Comparison of ENCODE assay signal across 1 cellular context in the genomic region with DNA sequence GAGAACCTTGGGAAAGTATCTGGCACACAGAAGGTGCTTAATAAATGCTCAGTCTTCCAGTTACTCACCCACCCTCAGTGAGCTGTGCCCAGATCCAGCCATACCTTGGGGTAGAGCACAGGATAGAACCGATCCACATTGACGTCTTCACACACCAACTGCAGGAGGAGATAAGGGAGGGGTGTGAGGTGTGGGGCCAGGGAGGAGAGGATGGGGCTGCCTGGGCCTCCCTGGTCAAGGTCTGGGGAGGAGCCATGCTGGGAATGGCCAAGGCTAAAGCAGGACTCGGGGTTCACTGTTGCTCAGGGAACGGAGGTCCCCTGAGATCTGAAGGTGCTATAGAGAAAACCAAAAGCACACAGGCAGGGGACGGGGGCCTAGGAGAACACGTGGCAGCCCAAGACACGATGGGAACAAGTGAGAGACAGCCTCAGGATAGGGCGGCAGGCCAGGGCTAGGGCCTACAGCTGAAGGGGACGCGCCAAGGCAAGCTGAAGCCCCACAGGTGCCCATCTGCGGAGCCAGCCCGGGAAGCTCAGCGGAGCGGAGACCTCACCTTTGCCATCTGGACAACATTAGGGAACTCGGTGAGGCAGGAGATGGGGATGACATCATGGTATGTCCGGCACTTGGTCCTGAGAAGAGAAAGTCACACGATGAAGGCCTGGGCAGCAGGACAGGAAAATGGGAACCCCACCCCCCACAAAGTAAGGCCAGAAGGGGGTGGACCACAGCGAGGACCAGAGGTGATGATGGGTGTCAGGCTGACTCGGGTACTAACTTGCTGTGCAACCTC.
A peak's percentile ranks its signal among the peaks of the same experiment; 100 is the strongest.
TF ChIP-seq lines count a peak whose summit lies in the region.

No MANE protein-coding gene starts in this region.

TF ChIP-seq in K562, 482 proteins besides CTCF, POLR2A, EP300 and RAD21 (continued from another document):
- TF ChIP-seq, protein P1, sequence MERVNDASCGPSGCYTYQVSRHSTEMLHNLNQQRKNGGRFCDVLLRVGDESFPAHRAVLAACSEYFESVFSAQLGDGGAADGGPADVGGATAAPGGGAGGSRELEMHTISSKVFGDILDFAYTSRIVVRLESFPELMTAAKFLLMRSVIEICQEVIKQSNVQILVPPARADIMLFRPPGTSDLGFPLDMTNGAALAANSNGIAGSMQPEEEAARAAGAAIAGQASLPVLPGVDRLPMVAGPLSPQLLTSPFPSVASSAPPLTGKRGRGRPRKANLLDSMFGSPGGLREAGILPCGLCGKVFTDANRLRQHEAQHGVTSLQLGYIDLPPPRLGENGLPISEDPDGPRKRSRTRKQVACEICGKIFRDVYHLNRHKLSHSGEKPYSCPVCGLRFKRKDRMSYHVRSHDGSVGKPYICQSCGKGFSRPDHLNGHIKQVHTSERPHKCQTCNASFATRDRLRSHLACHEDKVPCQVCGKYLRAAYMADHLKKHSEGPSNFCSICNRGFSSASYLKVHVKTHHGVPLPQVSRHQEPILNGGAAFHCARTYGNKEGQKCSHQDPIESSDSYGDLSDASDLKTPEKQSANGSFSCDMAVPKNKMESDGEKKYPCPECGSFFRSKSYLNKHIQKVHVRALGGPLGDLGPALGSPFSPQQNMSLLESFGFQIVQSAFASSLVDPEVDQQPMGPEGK (CRISPR knock-in tag; IDR thresholded peaks at IDR 0.05; ENCODE audit: borderline replicate concordance) = no peak
- TF ChIP-seq HNRNPLL (IDR thresholded peaks at IDR 0.05; ENCODE audit: low read depth, low read length, poor library complexity, severe bottlenecking) = no peak
- no peak for TF ChIP-seq THAP7 (CRISPR knock-in tag; IDR thresholded peaks at IDR 0.05)
- TF ChIP-seq FUS (optimal IDR thresholded peaks at IDR 0.05; ENCODE audit: low read depth, low read length) = no peak
- no peak for TF ChIP-seq CUX1 (CRISPR knock-in tag; IDR thresholded peaks at IDR 0.05)
- peak; percentile 79 for TF ChIP-seq POLR2AphosphoS5 (IDR thresholded peaks at IDR 0.05; ENCODE audit: control insufficient read depth, insufficient read depth, low read depth, low read length)
- no peak for TF ChIP-seq ZNF778 (CRISPR knock-in tag; IDR thresholded peaks at IDR 0.05)
- no peak for TF ChIP-seq PRPF4 (IDR thresholded peaks at IDR 0.05; ENCODE audit: insufficient read depth, low read depth, low read length, poor library complexity, severe bottlenecking)
- no peak for TF ChIP-seq FOXM1 (IDR thresholded peaks at IDR 0.05; ENCODE audit: low read depth)
- TF ChIP-seq FOXM1 (CRISPR knock-in tag; IDR thresholded peaks at IDR 0.05; ENCODE audit: low read depth) = no peak
- TF ChIP-seq, protein P2, sequence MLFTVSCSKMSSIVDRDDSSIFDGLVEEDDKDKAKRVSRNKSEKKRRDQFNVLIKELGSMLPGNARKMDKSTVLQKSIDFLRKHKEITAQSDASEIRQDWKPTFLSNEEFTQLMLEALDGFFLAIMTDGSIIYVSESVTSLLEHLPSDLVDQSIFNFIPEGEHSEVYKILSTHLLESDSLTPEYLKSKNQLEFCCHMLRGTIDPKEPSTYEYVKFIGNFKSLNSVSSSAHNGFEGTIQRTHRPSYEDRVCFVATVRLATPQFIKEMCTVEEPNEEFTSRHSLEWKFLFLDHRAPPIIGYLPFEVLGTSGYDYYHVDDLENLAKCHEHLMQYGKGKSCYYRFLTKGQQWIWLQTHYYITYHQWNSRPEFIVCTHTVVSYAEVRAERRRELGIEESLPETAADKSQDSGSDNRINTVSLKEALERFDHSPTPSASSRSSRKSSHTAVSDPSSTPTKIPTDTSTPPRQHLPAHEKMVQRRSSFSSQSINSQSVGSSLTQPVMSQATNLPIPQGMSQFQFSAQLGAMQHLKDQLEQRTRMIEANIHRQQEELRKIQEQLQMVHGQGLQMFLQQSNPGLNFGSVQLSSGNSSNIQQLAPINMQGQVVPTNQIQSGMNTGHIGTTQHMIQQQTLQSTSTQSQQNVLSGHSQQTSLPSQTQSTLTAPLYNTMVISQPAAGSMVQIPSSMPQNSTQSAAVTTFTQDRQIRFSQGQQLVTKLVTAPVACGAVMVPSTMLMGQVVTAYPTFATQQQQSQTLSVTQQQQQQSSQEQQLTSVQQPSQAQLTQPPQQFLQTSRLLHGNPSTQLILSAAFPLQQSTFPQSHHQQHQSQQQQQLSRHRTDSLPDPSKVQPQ (CRISPR knock-in tag; IDR thresholded peaks at IDR 0.05; ENCODE audit: borderline replicate concordance) = no peak
- no peak for TF ChIP-seq CEBPB (tag; IDR thresholded peaks at IDR 0.05)
- 0 out of 2 replicates have a peak, but pooled peaks have one; percentile 29 for TF ChIP-seq SMAD3 (CRISPR knock-in tag; conservative IDR thresholded peaks at IDR 0.05)
- peak; percentile 45 for TF ChIP-seq NEUROD1 (IDR thresholded peaks at IDR 0.05; ENCODE audit: borderline replicate concordance, low read depth, low read length, partially characterized antibody)
- peak; percentile 93 for TF ChIP-seq CREM (IDR thresholded peaks at IDR 0.05; ENCODE audit: low read depth)
- TF ChIP-seq KDM4B (IDR thresholded peaks at IDR 0.05; ENCODE audit: borderline replicate concordance in 2 of 2, low read depth in 1 of 2) = peak in 1 of 2 experiments; percentile 64; a peak in 1 of 4 replicates
- TF ChIP-seq HNRNPH1 (optimal IDR thresholded peaks at IDR 0.05; ENCODE audit: low read depth, low read length) = no peak
- TF ChIP-seq, protein P3, sequence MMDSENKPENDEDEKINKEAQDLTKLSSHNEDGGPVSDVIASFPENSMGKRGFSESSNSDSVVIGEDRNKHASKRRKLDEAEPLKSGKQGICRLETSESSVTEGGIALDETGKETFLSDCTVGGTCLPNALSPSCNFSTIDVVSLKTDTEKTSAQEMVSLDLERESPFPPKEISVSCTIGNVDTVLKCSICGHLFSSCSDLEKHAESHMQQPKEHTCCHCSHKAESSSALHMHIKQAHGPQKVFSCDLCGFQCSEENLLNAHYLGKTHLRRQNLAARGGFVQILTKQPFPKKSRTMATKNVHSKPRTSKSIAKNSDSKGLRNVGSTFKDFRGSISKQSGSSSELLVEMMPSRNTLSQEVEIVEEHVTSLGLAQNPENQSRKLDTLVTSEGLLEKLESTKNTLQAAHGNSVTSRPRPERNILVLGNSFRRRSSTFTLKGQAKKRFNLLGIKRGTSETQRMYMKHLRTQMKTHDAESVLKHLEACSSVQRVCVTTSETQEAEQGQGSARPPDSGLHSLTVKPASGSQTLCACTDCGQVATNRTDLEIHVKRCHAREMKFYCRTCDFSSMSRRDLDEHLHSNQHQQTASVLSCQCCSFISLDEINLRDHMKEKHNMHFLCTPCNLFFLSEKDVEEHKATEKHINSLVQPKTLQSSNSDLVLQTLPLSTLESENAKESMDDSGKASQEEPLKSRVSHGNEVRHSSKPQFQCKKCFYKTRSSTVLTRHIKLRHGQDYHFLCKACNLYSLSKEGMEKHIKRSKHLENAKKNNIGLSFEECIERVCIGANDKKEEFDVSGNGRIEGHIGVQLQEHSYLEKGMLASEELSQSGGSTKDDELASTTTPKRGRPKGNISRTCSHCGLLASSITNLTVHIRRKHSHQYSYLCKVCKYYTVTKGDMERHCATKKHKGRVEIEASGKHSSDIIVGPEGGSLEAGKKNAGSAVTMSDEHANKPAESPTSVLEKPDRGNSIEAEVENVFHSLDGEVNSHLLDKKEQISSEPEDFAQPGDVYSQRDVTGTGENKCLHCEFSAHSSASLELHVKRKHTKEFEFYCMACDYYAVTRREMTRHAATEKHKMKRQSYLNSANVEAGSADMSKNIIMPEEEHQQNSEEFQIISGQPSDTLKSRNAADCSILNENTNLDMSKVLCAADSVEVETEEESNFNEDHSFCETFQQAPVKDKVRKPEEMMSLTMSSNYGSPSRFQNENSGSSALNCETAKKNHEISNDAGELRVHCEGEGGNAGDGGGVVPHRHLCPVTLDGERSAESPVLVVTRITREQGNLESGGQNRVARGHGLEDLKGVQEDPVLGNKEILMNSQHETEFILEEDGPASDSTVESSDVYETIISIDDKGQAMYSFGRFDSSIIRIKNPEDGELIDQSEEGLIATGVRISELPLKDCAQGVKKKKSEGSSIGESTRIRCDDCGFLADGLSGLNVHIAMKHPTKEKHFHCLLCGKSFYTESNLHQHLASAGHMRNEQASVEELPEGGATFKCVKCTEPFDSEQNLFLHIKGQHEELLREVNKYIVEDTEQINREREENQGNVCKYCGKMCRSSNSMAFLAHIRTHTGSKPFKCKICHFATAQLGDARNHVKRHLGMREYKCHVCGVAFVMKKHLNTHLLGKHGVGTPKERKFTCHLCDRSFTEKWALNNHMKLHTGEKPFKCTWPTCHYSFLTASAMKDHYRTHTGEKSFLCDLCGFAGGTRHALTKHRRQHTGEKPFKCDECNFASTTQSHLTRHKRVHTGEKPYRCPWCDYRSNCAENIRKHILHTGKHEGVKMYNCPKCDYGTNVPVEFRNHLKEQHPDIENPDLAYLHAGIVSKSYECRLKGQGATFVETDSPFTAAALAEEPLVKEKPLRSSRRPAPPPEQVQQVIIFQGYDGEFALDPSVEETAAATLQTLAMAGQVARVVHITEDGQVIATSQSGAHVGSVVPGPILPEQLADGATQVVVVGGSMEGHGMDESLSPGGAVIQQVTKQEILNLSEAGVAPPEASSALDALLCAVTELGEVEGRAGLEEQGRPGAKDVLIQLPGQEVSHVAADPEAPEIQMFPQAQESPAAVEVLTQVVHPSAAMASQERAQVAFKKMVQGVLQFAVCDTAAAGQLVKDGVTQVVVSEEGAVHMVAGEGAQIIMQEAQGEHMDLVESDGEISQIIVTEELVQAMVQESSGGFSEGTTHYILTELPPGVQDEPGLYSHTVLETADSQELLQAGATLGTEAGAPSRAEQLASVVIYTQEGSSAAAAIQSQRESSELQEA (IDR thresholded peaks at IDR 0.05; ENCODE audit: low read depth) = no peak
- no peak for TF ChIP-seq MEF2A (IDR thresholded peaks at IDR 0.05; ENCODE audit: control insufficient read depth, low read depth, low read length)
- TF ChIP-seq GATAD2A (IDR thresholded peaks at IDR 0.05) = peak; percentile 79; the same call in 1 of the 2 replicates
- TF ChIP-seq TEAD4 (IDR thresholded peaks at IDR 0.05; ENCODE audit: low read length) = peak; percentile 75
- TF ChIP-seq TEAD4 (CRISPR knock-in tag; IDR thresholded peaks at IDR 0.05; ENCODE audit: borderline replicate concordance) = no peak
- TF ChIP-seq, protein P4, sequence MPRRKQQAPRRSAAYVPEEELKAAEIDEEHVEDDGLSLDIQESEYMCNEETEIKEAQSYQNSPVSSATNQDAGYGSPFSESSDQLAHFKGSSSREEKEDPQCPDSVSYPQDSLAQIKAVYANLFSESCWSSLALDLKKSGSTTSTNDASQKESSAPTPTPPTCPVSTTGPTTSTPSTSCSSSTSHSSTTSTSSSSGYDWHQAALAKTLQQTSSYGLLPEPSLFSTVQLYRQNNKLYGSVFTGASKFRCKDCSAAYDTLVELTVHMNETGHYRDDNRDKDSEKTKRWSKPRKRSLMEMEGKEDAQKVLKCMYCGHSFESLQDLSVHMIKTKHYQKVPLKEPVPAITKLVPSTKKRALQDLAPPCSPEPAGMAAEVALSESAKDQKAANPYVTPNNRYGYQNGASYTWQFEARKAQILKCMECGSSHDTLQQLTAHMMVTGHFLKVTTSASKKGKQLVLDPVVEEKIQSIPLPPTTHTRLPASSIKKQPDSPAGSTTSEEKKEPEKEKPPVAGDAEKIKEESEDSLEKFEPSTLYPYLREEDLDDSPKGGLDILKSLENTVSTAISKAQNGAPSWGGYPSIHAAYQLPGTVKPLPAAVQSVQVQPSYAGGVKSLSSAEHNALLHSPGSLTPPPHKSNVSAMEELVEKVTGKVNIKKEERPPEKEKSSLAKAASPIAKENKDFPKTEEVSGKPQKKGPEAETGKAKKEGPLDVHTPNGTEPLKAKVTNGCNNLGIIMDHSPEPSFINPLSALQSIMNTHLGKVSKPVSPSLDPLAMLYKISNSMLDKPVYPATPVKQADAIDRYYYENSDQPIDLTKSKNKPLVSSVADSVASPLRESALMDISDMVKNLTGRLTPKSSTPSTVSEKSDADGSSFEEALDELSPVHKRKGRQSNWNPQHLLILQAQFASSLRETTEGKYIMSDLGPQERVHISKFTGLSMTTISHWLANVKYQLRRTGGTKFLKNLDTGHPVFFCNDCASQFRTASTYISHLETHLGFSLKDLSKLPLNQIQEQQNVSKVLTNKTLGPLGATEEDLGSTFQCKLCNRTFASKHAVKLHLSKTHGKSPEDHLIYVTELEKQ (CRISPR knock-in tag; IDR thresholded peaks at IDR 0.05) = no peak
- TF ChIP-seq ATF3 (IDR thresholded peaks at IDR 0.05) = peak; percentile 65
- TF ChIP-seq ATF3 (CRISPR knock-in tag; conservative IDR thresholded peaks at IDR 0.05) = no peak
